In the genomic region with DNA sequence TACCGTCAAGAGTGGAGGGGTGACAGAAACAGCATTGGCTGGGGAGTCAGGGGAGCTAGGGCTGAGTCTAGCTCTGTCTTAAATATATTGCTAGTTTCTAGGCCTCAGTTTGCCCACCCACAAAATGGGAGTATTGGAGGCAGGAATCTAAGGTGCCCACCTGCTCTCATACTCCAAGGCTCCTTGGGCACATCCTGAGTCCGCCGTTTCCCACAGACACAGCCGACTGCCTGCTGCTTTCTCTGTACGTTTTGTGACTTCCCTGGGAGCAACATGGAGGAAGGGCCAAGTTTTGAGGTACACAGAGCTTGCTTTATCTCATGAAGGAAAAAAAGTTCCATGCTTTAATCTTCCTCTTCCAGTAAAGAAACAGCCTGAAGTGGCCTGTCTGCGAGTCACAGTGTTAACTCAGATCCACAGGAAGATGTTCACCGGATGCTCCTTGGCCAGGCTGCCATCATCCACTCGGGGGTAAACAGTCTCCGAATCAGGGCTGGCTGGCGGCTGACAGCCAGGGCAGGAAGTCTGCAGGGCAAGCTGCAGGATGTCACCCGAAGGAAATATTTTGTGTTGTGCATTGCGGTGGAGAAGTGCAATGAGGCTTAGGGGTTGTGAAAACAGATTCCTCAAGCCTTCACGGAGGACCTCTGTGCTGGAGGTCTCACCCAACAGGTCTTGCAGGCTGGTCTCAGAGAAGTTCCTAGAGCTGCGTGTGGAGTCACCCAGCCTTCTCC, we compare ENCODE assay signal across 9 cellular contexts. TPM values are rescaled to one million over a fixed set of nuclear protein-coding genes. Genes with fewer than 3 reads are reported as not detected.
DNase-seq lines count a peak whose midpoint lies in the region; ATAC-seq, FAIRE-seq and TF ChIP-seq lines count a peak whose summit lies in the region.
"Had no signal": no experiment of that assay in that cellular context is flagged by ENCODE, and none has a peak within 500 bp of the region (broad histone marks: within the 10 kb centered on the region; RNA-seq: fewer than 3 reads in every experiment).

No MANE protein-coding gene starts in this region.

- TF ChIP-seq RAD21 in A549 (conservative IDR thresholded peaks at IDR 0.05 in 1 of 2, IDR thresholded peaks at IDR 0.05 in 1 of 2) (no peak), HepG2 (CRISPR knock-in tag; IDR thresholded peaks at IDR 0.05) (no peak)

- H3K9me3 ChIP-seq in A549 (no peaks in the 10 kb centered on the region), HepG2 (ENCODE audit: low read length) (no peaks in the 10 kb centered on the region)

- in situ Hi-C loops in HepG2 (cut with HindIII; ENCODE audit: extremely low pct_ligation_motif_present, low pct_unique_long_range_greater_than_20kb): no loop called here

- no peak for FAIRE-seq in A549 (lab: Jason Lieb, UNC)
- no peak for FAIRE-seq in HepG2 (lab: Jason Lieb, UNC)

- POLR2A ChIA-PET in A549 (lab: Yijun Ruan, JAX) (interaction anchor here (1.1 to 2.1 kb wide), 2 partner anchors 10 to 13 kb away, joined by 3 to 7 read pairs; a partner anchor contains a TSS), HepG2 (lab: Yijun Ruan, JAX) (interaction anchor here (1.1 to 3.2 kb wide), 4 partner anchors 9 to 49 kb away, joined by 3 to 29 read pairs (median 12); a partner anchor contains a TSS)

- TF ChIP-seq POLR2A in A549 (IDR thresholded peaks at IDR 0.05; ENCODE audit: low read length) (no peak), HepG2 (IDR thresholded peaks at IDR 0.05; ENCODE audit: insufficient read depth in 1 of 2, low read depth in 2 of 2, low read length in 2 of 2) (no peak)

- H2AFZ ChIP-seq in HepG2 (ENCODE audit: low read length): no peak overlapping the region

- no TSS peak for BruUV-seq in HepG2 (replicated peaks; lab: Mats Ljungman, UMichigan)

- no peak overlapping the region for H3K4me2 ChIP-seq in A549
- H3K4me2 ChIP-seq in HepG2 (ENCODE audit: low read depth, low read length): peak overlapping the region; percentile 57

- H3K79me2 ChIP-seq in HepG2 (ENCODE audit: insufficient read depth, low read length): no peaks in the 10 kb centered on the region

- ATAC-seq in A549 (no peak), HepG2 (no peak), GM18870 (IDR thresholded peaks at IDR 0.05; ENCODE audit: unreplicated experiment) (no peak), HG03196 (IDR thresholded peaks at IDR 0.05; ENCODE audit: unreplicated experiment) (no peak)

- peak overlapping the region; percentile 26; the same call in 1 of the 2 replicates for H3K9ac ChIP-seq in HepG2 (ENCODE audit: insufficient read depth, low read depth, low read length)

- TF ChIP-seq CTCF in A549 (IDR thresholded peaks at IDR 0.05): no peak
- no peak for TF ChIP-seq CTCF in HepG2 (CRISPR knock-in tag; IDR thresholded peaks at IDR 0.05)

- H4K20me1 ChIP-seq in HepG2 (ENCODE audit: insufficient read depth, low read length): no peaks in the 10 kb centered on the region

- CTCF ChIA-PET in A549 (lab: Yijun Ruan, JAX) (interaction anchor here (3.9 to 4.0 kb wide), 2 partner anchors 9 to 10 kb away, joined by 15 to 26 read pairs; no protein-coding TSS in a partner anchor), HepG2 (lab: Yijun Ruan, JAX; ENCODE audit: low intra/inter-chr PET ratio, low total read pairs) (no interaction called here)

- DNase-seq in A549 (ENCODE audit: low read depth in 1 of 2, low spot score in 1 of 2) (no peak), NCI-H69 (lab: John Stamatoyannopoulos, UW) (peak; percentile 13), activated gamma-delta T cell treated with Interleukin-2 at 50 U/mL for 16 hours (peak; percentile 70), HepG2 (ENCODE audit: low spot score) (no peak), NCI-H1694 (lab: John Stamatoyannopoulos, UW) (no peak), DMS53 treated with DMSO at 0.1 percent for 48 hours (lab: John Stamatoyannopoulos, UW; ENCODE audit: unreplicated experiment) (no peak)

- H3K4me3 ChIP-seq in A549 (no peak overlapping the region), HepG2 (replicated peaks in 1 of 3; ENCODE audit: insufficient read depth in 1 of 3, low read depth in 2 of 3, low read length in 3 of 3) (peak overlapping the region in 1 of 3 experiments; percentile 56; a peak in 2 of 6 replicates)

- H3K36me3 ChIP-seq in HepG2 (replicated peaks in 1 of 2; ENCODE audit: control insufficient read depth in 1 of 2, insufficient read depth in 2 of 2, low read length in 2 of 2): no peaks in the 10 kb centered on the region

- H3K4me1 ChIP-seq in A549: peaks cover 33% of the 10 kb centered on the region
- peaks cover 73% of the 10 kb centered on the region for H3K4me1 ChIP-seq in HepG2 (ENCODE audit: insufficient read depth, low read length)

- intact Hi-C loops in HepG2 (cut with micrococcal nuclease; ENCODE audit: unreplicated experiment): no loop called here

- TF ChIP-seq EP300 in A549 (IDR thresholded peaks at IDR 0.05): no peak
- no peak for TF ChIP-seq EP300 in HepG2 (IDR thresholded peaks at IDR 0.05; ENCODE audit: low read depth in 2 of 2, low read length in 2 of 2)
- TF ChIP-seq EP300 in HepG2 (CRISPR knock-in tag; IDR thresholded peaks at IDR 0.05; ENCODE audit: borderline replicate concordance): no peak

- H3K27ac ChIP-seq in A549 (peak overlapping the region in 1 of 2 experiments; percentile 96; a peak in 1 of 6 replicates), HepG2 (ENCODE audit: extremely low read length, insufficient read depth, low read length) (no peak overlapping the region)
- H3K27ac ChIP-seq: C4-2B had no signal

- H3K27me3 ChIP-seq in HepG2 (ENCODE audit: control insufficient read depth in 1 of 2, insufficient read depth in 2 of 2, low read length in 2 of 2): peaks cover 3 to 25% of the 10 kb centered on the region in 2 experiments; a peak in 3 of 5 replicates

- WGBS in A549 (ENCODE audit: missing lambda C conversion rate): 77% methylated on average over 13 of the region's 14 CpGs
- 15% methylated on average over 12 of the region's 14 CpGs for WGBS in HepG2 (ENCODE audit: low lambda C conversion rate)

RNA-seq across cellular contexts. Expression of a gene that starts 11.1 kb away (rescaled TPM):
- polyA plus RNA-seq in A549 (2011; rRNA removed) (13.1 and 17.7 TPM in 2 replicates), A549 (2017; fragmentation: RNase III; extraction: RNeasy Plus Mini Kit Qiagen cat#74134 plus additional on column Dnase treatment) (13.8 to 15.6 TPM (median 15.6 TPM) in 3 replicates), HepG2 (2011; rRNA removed) (41.9 and 49.5 TPM in 2 replicates)
- polyA plus RNA-seq in A549 (2012; cell fraction: cytosol; rRNA removed): 9.7 and 12.6 TPM in 2 replicates
- 9.7 and 13.4 TPM in 2 replicates for polyA plus RNA-seq in A549 (2012; cell fraction: nucleus; rRNA removed)
- polyA minus RNA-seq in A549 (2011; rRNA and poly(A)+ RNA removed): 16.0 and 23.4 TPM in 2 replicates
- 40.3 and 41.8 TPM in 2 replicates for total RNA-seq in HepG2 (2016; rRNA removed; fragmentation: Illumina TruSeq; extraction: Trizol)
- 33.8 and 34.8 TPM in 2 replicates for total RNA-seq in HepG2 (2016; cell fraction: cytosol; rRNA removed; fragmentation: Illumina TruSeq; extraction: Trizol; ENCODE audit: low read depth)
- 36.2 and 38.6 TPM in 2 replicates for total RNA-seq in HepG2 (2016; cell fraction: insoluble cytoplasmic fraction; rRNA removed; fragmentation: Illumina TruSeq; extraction: Trizol)
- 63.0 and 65.4 TPM in 2 replicates for total RNA-seq in HepG2 (2016; cell fraction: membrane; rRNA removed; fragmentation: Illumina TruSeq; extraction: Trizol)
- total RNA-seq in HepG2 (2016; cell fraction: nucleus; rRNA removed; fragmentation: Illumina TruSeq; extraction: Trizol): 26.0 and 34.7 TPM in 2 replicates
- polyA plus RNA-seq in HepG2 (2011; cell fraction: cytosol; rRNA removed): 38.6 and 42.2 TPM in 2 replicates
- polyA plus RNA-seq in HepG2 (2011; cell fraction: nucleus; rRNA removed): 42.7 and 45.1 TPM in 2 replicates
- polyA plus RNA-seq in HepG2 (2012): 38.6 and 44.4 TPM in 2 replicates
- 31.4 and 34.6 TPM in 2 replicates for polyA plus RNA-seq in HepG2 (2016; cell fraction: cytosol; fragmentation: Illumina TruSeq; extraction: Trizol; ENCODE audit: low read depth)
- 32.4 and 37.2 TPM in 2 replicates for polyA plus RNA-seq in HepG2 (2016; cell fraction: insoluble cytoplasmic fraction; fragmentation: Illumina TruSeq; extraction: Trizol; ENCODE audit: low read depth)
- 47.9 and 48.5 TPM in 2 replicates for polyA plus RNA-seq in HepG2 (2016; cell fraction: membrane; fragmentation: Illumina TruSeq; extraction: Trizol; ENCODE audit: low read depth)
- polyA plus RNA-seq in HepG2 (2016; cell fraction: nucleus; fragmentation: Illumina TruSeq; extraction: Trizol; ENCODE audit: insufficient read depth, low read depth): 42.2 and 46.3 TPM in 2 replicates
- polyA minus RNA-seq in HepG2 (2011; rRNA and poly(A)+ RNA removed; ENCODE audit: low replicate concordance): 29.1 and 59.9 TPM in 2 replicates
- 26.6 and 33.8 TPM in 2 replicates for polyA minus RNA-seq in HepG2 (2011; cell fraction: cytosol; rRNA and poly(A)+ RNA removed)
- polyA minus RNA-seq in HepG2 (2011; cell fraction: nucleus; rRNA and poly(A)+ RNA removed): 39.4 and 41.5 TPM in 2 replicates

RNA-seq across cellular contexts. Expression of a gene that starts 13.3 kb away (rescaled TPM):
- polyA plus RNA-seq in A549 (2011; rRNA removed) (10.4 and 10.8 TPM in 2 replicates), A549 (2017; fragmentation: RNase III; extraction: RNeasy Plus Mini Kit Qiagen cat#74134 plus additional on column Dnase treatment) (8.2 to 9.7 TPM (median 8.9 TPM) in 3 replicates), HepG2 (2011; rRNA removed) (17.5 and 18.0 TPM in 2 replicates)
- polyA plus RNA-seq in A549 (2012; cell fraction: cytosol; rRNA removed): 11.2 and 11.7 TPM in 2 replicates
- polyA plus RNA-seq in A549 (2012; cell fraction: nucleus; rRNA removed): 11.0 and 12.8 TPM in 2 replicates
- polyA minus RNA-seq in A549 (2011; rRNA and poly(A)+ RNA removed): 8.2 and 12.6 TPM in 2 replicates
- total RNA-seq in HepG2 (2016; rRNA removed; fragmentation: Illumina TruSeq; extraction: Trizol): 17.3 and 17.6 TPM in 2 replicates
- total RNA-seq in HepG2 (2016; cell fraction: cytosol; rRNA removed; fragmentation: Illumina TruSeq; extraction: Trizol; ENCODE audit: low read depth): 13.6 and 13.8 TPM in 2 replicates
- total RNA-seq in HepG2 (2016; cell fraction: insoluble cytoplasmic fraction; rRNA removed; fragmentation: Illumina TruSeq; extraction: Trizol): 14.5 and 18.0 TPM in 2 replicates
- total RNA-seq in HepG2 (2016; cell fraction: membrane; rRNA removed; fragmentation: Illumina TruSeq; extraction: Trizol): 15.2 and 19.7 TPM in 2 replicates
- 11.0 and 13.2 TPM in 2 replicates for total RNA-seq in HepG2 (2016; cell fraction: nucleus; rRNA removed; fragmentation: Illumina TruSeq; extraction: Trizol)
- polyA plus RNA-seq in HepG2 (2011; cell fraction: cytosol; rRNA removed): 16.4 and 18.2 TPM in 2 replicates
- 14.2 and 18.7 TPM in 2 replicates for polyA plus RNA-seq in HepG2 (2011; cell fraction: nucleus; rRNA removed)
- 12.4 and 15.2 TPM in 2 replicates for polyA plus RNA-seq in HepG2 (2012)
- 7.7 and 9.5 TPM in 2 replicates for polyA plus RNA-seq in HepG2 (2016; cell fraction: cytosol; fragmentation: Illumina TruSeq; extraction: Trizol; ENCODE audit: low read depth)
- 17.3 and 21.6 TPM in 2 replicates for polyA plus RNA-seq in HepG2 (2016; cell fraction: insoluble cytoplasmic fraction; fragmentation: Illumina TruSeq; extraction: Trizol; ENCODE audit: low read depth)
- 14.3 and 16.8 TPM in 2 replicates for polyA plus RNA-seq in HepG2 (2016; cell fraction: membrane; fragmentation: Illumina TruSeq; extraction: Trizol; ENCODE audit: low read depth)
- 13.4 and 13.5 TPM in 2 replicates for polyA plus RNA-seq in HepG2 (2016; cell fraction: nucleus; fragmentation: Illumina TruSeq; extraction: Trizol; ENCODE audit: insufficient read depth, low read depth)
- polyA minus RNA-seq in HepG2 (2011; rRNA and poly(A)+ RNA removed; ENCODE audit: low replicate concordance): 14.2 and 23.5 TPM in 2 replicates
- 11.9 and 12.0 TPM in 2 replicates for polyA minus RNA-seq in HepG2 (2011; cell fraction: cytosol; rRNA and poly(A)+ RNA removed)
- 21.5 and 22.0 TPM in 2 replicates for polyA minus RNA-seq in HepG2 (2011; cell fraction: nucleus; rRNA and poly(A)+ RNA removed)

Comparison
In these comparisons a context has a peak if more than half of its experiments do, and no peak if none do; other contexts are left out.
1. DNase-seq: peak in NCI-H69 (single experiment) and activated gamma-delta T cell treated with Interleukin-2 at 50 U/mL for 16 hours (single experiment); none in A549 (0 of 2), HepG2 (single experiment), NCI-H1694 (single experiment) and DMS53 treated with DMSO at 0.1 percent for 48 hours (single experiment).